Comparison of ENCODE assay signal across 27 cellular contexts in the genomic region with DNA sequence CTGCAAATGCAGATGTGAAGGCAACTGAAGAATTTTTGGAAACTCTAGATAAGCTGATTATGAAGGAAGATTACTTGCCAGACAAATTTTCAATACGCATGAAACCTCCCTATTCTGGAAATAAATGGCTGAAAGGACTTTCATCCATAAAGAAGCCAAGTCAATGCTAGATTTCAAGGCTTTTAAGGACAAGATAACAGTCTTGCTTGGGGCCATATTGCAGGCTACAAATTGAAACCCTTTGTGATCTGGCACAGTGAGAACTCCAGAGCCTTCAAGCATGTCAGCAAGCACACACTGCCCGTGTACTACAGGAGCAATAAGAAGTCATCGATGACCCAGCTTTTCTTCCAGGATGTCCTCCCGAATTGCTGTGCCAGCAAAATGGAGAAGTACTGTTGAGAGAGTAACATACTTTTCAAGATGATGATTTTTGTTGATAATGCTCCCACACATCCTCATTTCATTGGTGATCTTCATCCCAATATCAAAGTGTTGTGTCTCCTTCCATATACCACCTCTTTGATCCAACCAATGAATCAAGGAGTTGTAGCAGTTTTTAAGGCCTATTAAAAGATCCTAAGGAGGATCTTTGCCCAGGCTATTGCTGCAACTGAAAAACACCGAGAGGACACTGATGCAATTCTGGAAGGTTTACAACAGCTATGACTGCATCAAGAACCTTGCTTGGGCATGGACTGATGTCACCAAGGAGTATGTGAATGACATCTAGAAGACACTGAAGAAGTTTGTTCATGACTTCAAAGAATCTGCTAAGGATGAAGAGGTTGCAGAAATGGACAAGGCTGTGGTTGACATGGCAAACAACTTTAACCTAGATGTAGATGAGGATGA. TPM values are rescaled to one million over a fixed set of nuclear protein-coding genes. Genes with fewer than 3 reads are reported as not detected.
DNase-seq lines count a peak whose midpoint lies in the region; ATAC-seq and TF ChIP-seq lines count a peak whose summit lies in the region.
"Had no signal": no experiment of that assay in that cellular context is flagged by ENCODE, and none has a peak within 500 bp of the region (broad histone marks: within the 10 kb centered on the region; RNA-seq: fewer than 3 reads in every experiment).

No MANE protein-coding gene starts in this region.

- CTCF ChIA-PET in activated CD8-positive, alpha-beta memory T cell treated with anti-CD3 and anti-CD28 coated beads, Interleukin-2, amount 10 ng/mL, durations not matched to agents 7 days and 5 days (lab: Charles Lee): interaction anchor here (0.8 to 1.8 kb wide), 3 partner anchors 9 to 122 kb away, joined by 3 to 4 read pairs (median 3); partner anchors contain the start of gene CALML4

- peaks cover 93% of the 10 kb centered on the region for H3K36me3 ChIP-seq in neutrophil

- H3K27ac Mint-ChIP-seq in activated CD8-positive, alpha-beta memory T cell treated with anti-CD3 and anti-CD28 coated beads, Interleukin-2, amount 10 ng/mL, durations not matched to agents 7 days and 5 days: peak overlapping the region; percentile 56
- H3K27ac Mint-ChIP-seq: activated B cell treated with CpG ODN at 0.5 μM for 24 hours; activated T-helper 17 cell treated with anti-CD3 and anti-CD28 coated beads, Interleukin-2, amount 50 U/mL, for 72 hours had no signal

- no peaks in the 10 kb centered on the region for H3K9me3 Mint-ChIP-seq in activated CD8-positive, alpha-beta memory T cell treated with anti-CD3 and anti-CD28 coated beads, Interleukin-2, amount 10 ng/mL, durations not matched to agents 7 days and 5 days (ENCODE audit: low read depth)
- H3K9me3 Mint-ChIP-seq: activated B cell treated with CpG ODN at 0.5 μM for 24 hours; activated T-helper 17 cell treated with anti-CD3 and anti-CD28 coated beads, Interleukin-2, amount 50 U/mL, for 72 hours; HFFc6; stimulated activated naive CD8-positive, alpha-beta T cell treated with anti-CD3 and anti-CD28 coated beads, Interleukin-15, amount 100 ng/mL, for 72 hours had no signal

- H3K27me3 ChIP-seq in HL-60 (ENCODE audit: insufficient read depth, poor library complexity, severe bottlenecking) (no peaks in the 10 kb centered on the region), neutrophil (no peaks in the 10 kb centered on the region)
- H3K27me3 ChIP-seq: heart right ventricle, tibial nerve had no signal

- H3K27ac ChIP-seq in HL-60 (replicated peaks) (peak overlapping the region; percentile 12), VCaP (peak overlapping the region; percentile 65; the same call in 1 of the 2 replicates), neutrophil (peak overlapping the region; percentile 74)
- H3K27ac ChIP-seq: GM23248, heart right ventricle, PC-9 had no signal

- H3K4me1 ChIP-seq in neutrophil (ENCODE audit: control insufficient read depth in 1 of 2, insufficient read depth in 1 of 2, low read depth in 1 of 2, low read length in 1 of 2): peaks cover 12 to 28% of the 10 kb centered on the region in 2 experiments

- H3K9me3 ChIP-seq in neutrophil: no peaks in the 10 kb centered on the region
- H3K9me3 ChIP-seq: heart right ventricle, tibial nerve had no signal

- peaks cover 60% of the 10 kb centered on the region for H3K36me3 Mint-ChIP-seq in activated CD8-positive, alpha-beta memory T cell treated with anti-CD3 and anti-CD28 coated beads, Interleukin-2, amount 10 ng/mL, durations not matched to agents 7 days and 5 days

- no peak overlapping the region for H3K4me3 ChIP-seq in HL-60 (replicated peaks; ENCODE audit: insufficient read depth, low read length)
- H3K4me3 ChIP-seq in neutrophil (ENCODE audit: low read depth in 1 of 2, low read length in 1 of 2): no peak overlapping the region
- H3K4me3 ChIP-seq: GM23248, heart right ventricle, PC-9, tibial nerve had no signal

- H3K4me1 Mint-ChIP-seq in activated CD8-positive, alpha-beta memory T cell treated with anti-CD3 and anti-CD28 coated beads, Interleukin-2, amount 10 ng/mL, durations not matched to agents 7 days and 5 days: peaks cover 2% of the 10 kb centered on the region
- H3K4me1 Mint-ChIP-seq: stimulated activated naive CD8-positive, alpha-beta T cell treated with anti-CD3 and anti-CD28 coated beads, Interleukin-15, amount 100 ng/mL, for 72 hours had no signal

- ATAC-seq in activated CD8-positive, alpha-beta memory T cell treated with anti-CD3 and anti-CD28 coated beads, Interleukin-2, amount 10 ng/mL, durations not matched to agents 7 days and 5 days: no peak
- ATAC-seq in HG03175 (IDR thresholded peaks at IDR 0.05; ENCODE audit: unreplicated experiment) (no peak), GM18498 (IDR thresholded peaks at IDR 0.05; ENCODE audit: unreplicated experiment) (no peak)
- ATAC-seq: activated T-helper 17 cell treated with anti-CD3 and anti-CD28 coated beads, Interleukin-2, amount 50 U/mL, for 72 hours; heart right ventricle; left colon; stimulated activated naive CD8-positive, alpha-beta T cell treated with anti-CD3 and anti-CD28 coated beads, Interleukin-15, amount 100 ng/mL, for 72 hours had no signal

- H3K27me3 Mint-ChIP-seq in activated CD8-positive, alpha-beta memory T cell treated with anti-CD3 and anti-CD28 coated beads, Interleukin-2, amount 10 ng/mL, durations not matched to agents 7 days and 5 days: no peaks in the 10 kb centered on the region
- H3K27me3 Mint-ChIP-seq: activated B cell treated with CpG ODN at 0.5 μM for 24 hours; activated T-helper 17 cell treated with anti-CD3 and anti-CD28 coated beads, Interleukin-2, amount 50 U/mL, for 72 hours; stimulated activated naive CD8-positive, alpha-beta T cell treated with anti-CD3 and anti-CD28 coated beads, Interleukin-15, amount 100 ng/mL, for 72 hours had no signal

- H3K4me3 Mint-ChIP-seq in activated CD8-positive, alpha-beta memory T cell treated with anti-CD3 and anti-CD28 coated beads, Interleukin-2, amount 10 ng/mL, durations not matched to agents 7 days and 5 days: no peak overlapping the region
- H3K4me3 Mint-ChIP-seq: activated B cell treated with CpG ODN at 0.5 μM for 24 hours; activated T-helper 17 cell treated with anti-CD3 and anti-CD28 coated beads, Interleukin-2, amount 50 U/mL, for 72 hours; HFFc6; stimulated activated naive CD8-positive, alpha-beta T cell treated with anti-CD3 and anti-CD28 coated beads, Interleukin-15, amount 100 ng/mL, for 72 hours had no signal

- TF ChIP-seq CTCF in HL-60 (IDR thresholded peaks at IDR 0.05; ENCODE audit: insufficient read depth, low read length) (no peak), VCaP (conservative IDR thresholded peaks at IDR 0.05) (no peak), neutrophil (IDR thresholded peaks at IDR 0.05) (no peak)

- no peak for DNase-seq in activated CD8-positive, alpha-beta memory T cell treated with anti-CD3 and anti-CD28 coated beads, Interleukin-2, amount 10 ng/mL, durations not matched to agents 7 days and 5 days
- DNase-seq in activated CD8-positive, alpha-beta memory T cell treated with anti-CD3 and anti-CD28 coated beads for 24 hours: no peak
- DNase-seq in HL-60 (ENCODE audit: low read depth in 1 of 2, low spot score in 1 of 2): peak; percentile 28 to 61
- no peak for DNase-seq in anterior cingulate cortex (lab: John Stamatoyannopoulos, UW)
- DNase-seq: activated B cell treated with CpG ODN at 0.5 μM for 24 hours; aorta; C1 segment of cervical spinal cord; caudate nucleus; dermis blood vessel endothelial cell; EL; heart right ventricle; HFFc6; left colon; NCI-H446 treated with DMSO at 0.1 percent for 48 hours; PC-9; retina; SIG-M5; stimulated activated CD4-positive, alpha-beta T cell treated with anti-CD3 and anti-CD28 coated beads, Interleukin-4, amount 100 ng/mL, for 24 hours; stimulated activated naive CD8-positive, alpha-beta T cell treated with anti-CD3 and anti-CD28 coated beads, Interleukin-15, amount 100 ng/mL, for 72 hours; T-helper 2 cell had no signal

RNA-seq across cellular contexts. Expression of gene CALML4, which starts 20.3 kb away (rescaled TPM):
- 10 to 100 TPM; 11.1 to 13.1 TPM for total RNA-seq in activated CD8-positive, alpha-beta memory T cell treated with anti-CD3 and anti-CD28 coated beads, Interleukin-2, amount 10 ng/mL, durations not matched to agents 7 days and 5 days

RNA-seq across cellular contexts. Expression of gene CLN6, which starts 44.7 kb away (rescaled TPM):
- 10 to 100 TPM; 60.2 to 64.6 TPM for total RNA-seq in activated CD8-positive, alpha-beta memory T cell treated with anti-CD3 and anti-CD28 coated beads, Interleukin-2, amount 10 ng/mL, durations not matched to agents 7 days and 5 days

Comparison
In these comparisons a context has a peak if more than half of its experiments do, and no peak if none do; other contexts are left out.
1. DNase-seq: peak in HL-60 (2 of 2); none in activated CD8-positive, alpha-beta memory T cell treated with anti-CD3 and anti-CD28 coated beads, Interleukin-2, amount 10 ng/mL, durations not matched to agents 7 days and 5 days (single experiment), activated CD8-positive, alpha-beta memory T cell treated with anti-CD3 and anti-CD28 coated beads for 24 hours (single experiment) and anterior cingulate cortex (0 of 58).
2. H3K27ac ChIP-seq: peak in every context shown above with its lines; median percentile 74 in neutrophil; 65 in VCaP; 12 in HL-60.